Comparison of ENCODE assay signal across 1 cellular context in genomic region chr3:187738400-187739124, GRCh38.
A peak's percentile ranks its signal among the peaks of the same experiment; 100 is the strongest.
TF ChIP-seq lines count a peak whose summit lies in the region.

No MANE protein-coding gene starts in this region.

TF ChIP-seq in SK-N-SH, 30 proteins besides CTCF, POLR2A, EP300 and RAD21 (continued from another document):
- no peak for TF ChIP-seq IRF3 (IDR thresholded peaks at IDR 0.05; ENCODE audit: low read depth, low read length)
- TF ChIP-seq RXRA (IDR thresholded peaks at IDR 0.05; ENCODE audit: borderline replicate concordance, low read depth), result no peak; the same call in 1 of the 2 replicates
- TF ChIP-seq YY1 (IDR thresholded peaks at IDR 0.05; ENCODE audit: low read depth), result no peak
- peak; percentile 18 for TF ChIP-seq CHD2 (IDR thresholded peaks at IDR 0.05; ENCODE audit: low read length, partially characterized antibody)
- TF ChIP-seq POLR2AphosphoS5 (IDR thresholded peaks at IDR 0.05; ENCODE audit: low read depth, low read length), result 0 out of 2 replicates have a peak, but pooled peaks have one; percentile 25
- TF ChIP-seq USF2 (IDR thresholded peaks at IDR 0.05; ENCODE audit: borderline replicate concordance, low read depth, low read length), result no peak
- TF ChIP-seq PBX3 (IDR thresholded peaks at IDR 0.05), result no peak
- no peak for TF ChIP-seq TCF12 (IDR thresholded peaks at IDR 0.05)
- TF ChIP-seq NRF1 (IDR thresholded peaks at IDR 0.05; ENCODE audit: low read depth, low read length), result no peak
- TF ChIP-seq GABPA (IDR thresholded peaks at IDR 0.05; ENCODE audit: low read depth), result no peak
- TF ChIP-seq NFIC (IDR thresholded peaks at IDR 0.05; ENCODE audit: borderline replicate concordance), result no peak
- peak; percentile 30; the same call in 1 of the 2 replicates for TF ChIP-seq ELF1 (IDR thresholded peaks at IDR 0.05)
- no peak for TF ChIP-seq RCOR1 (IDR thresholded peaks at IDR 0.05; ENCODE audit: low read length)
- no peak for TF ChIP-seq USF1 (IDR thresholded peaks at IDR 0.05; ENCODE audit: borderline replicate concordance, low read depth)
- TF ChIP-seq JUND (IDR thresholded peaks at IDR 0.05), result no peak
- no peak for TF ChIP-seq FOSL2 (IDR thresholded peaks at IDR 0.05; ENCODE audit: borderline replicate concordance, low read depth)
- TF ChIP-seq SIN3A (IDR thresholded peaks at IDR 0.05; ENCODE audit: borderline replicate concordance, low read depth, low read length), result no peak; the same call in 1 of the 2 replicates
